In the genomic region with DNA sequence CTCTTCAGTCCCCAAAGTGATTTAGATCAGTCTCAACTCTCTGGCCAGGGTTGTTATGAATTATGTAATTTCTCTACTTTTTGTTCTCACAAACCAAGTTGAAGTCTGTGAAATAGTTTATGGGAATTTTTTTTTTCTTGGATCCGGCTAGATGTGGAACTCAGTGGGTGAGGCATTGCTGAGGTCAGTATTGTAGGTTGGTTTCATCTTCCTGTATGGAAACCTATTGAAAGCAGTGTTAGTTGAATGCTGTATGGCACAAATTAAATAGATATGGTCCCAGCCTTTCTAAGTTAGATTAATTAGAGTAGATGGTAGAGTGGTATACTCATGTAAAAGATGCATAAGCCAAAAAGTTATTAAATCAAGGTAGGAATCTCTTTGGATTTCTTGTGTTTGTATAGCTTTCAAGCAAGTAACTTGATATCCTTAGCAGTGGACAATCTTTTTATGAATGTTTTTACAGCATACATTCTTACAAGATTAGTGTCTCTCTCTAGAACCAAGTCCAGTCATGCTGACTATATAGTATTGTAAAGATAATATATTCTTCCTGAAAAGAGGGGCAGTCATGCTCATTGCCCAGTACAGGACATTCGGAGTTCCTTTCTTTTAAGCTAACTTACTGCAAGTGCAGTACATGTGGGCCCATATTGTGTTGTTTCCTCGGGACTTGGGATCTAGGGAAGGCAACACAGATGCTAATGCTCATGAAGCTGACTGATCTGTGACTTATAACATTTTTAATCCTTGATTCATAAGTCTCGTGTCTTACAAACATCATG, we compare ENCODE assay signal across 22 cellular contexts.
DNase-seq lines count a peak whose midpoint lies in the region; ATAC-seq, FAIRE-seq and TF ChIP-seq lines count a peak whose summit lies in the region.
"Had no signal": no experiment of that assay in that cellular context is flagged by ENCODE, and none has a peak within 500 bp of the region (broad histone marks: within the 10 kb centered on the region; RNA-seq: fewer than 3 reads in every experiment).

No MANE protein-coding gene starts in this region.

- in situ Hi-C loops in IMR-90 (cut with MboI; ENCODE audit: low sequenced_read_pairs), result no loop called here

- H3K9me3 Mint-ChIP-seq in astrocyte (ENCODE audit: unreplicated experiment), result no peaks in the 10 kb centered on the region

- H3K56ac ChIP-seq in IMR-90 (ENCODE audit: extremely low read depth, insufficient read depth, low read length), result 0 out of 2 replicates have a peak overlapping the region, but pooled peaks have one; percentile 2

- H3K4me1 Mint-ChIP-seq in astrocyte (ENCODE audit: low read depth, unreplicated experiment), result peaks cover 18% of the 10 kb centered on the region
- H3K4me1 Mint-ChIP-seq: activated naive CD4-positive, alpha-beta T cell treated with anti-CD3 and anti-CD28 coated beads, Interleukin-2, amount 10 ng/mL, durations not matched to agents 7 days and 5 days had no signal

- peak overlapping the region; percentile 24; the same call in 1 of the 2 replicates for H4K5ac ChIP-seq in IMR-90 (ENCODE audit: low read depth, low read length)

- H4K20me1 ChIP-seq in IMR-90 (ENCODE audit: insufficient read depth, low read length), result no peaks in the 10 kb centered on the region
- H4K20me1 ChIP-seq in astrocyte (ENCODE audit: insufficient read depth, low read length), result no peaks in the 10 kb centered on the region

- H2AK5ac ChIP-seq in IMR-90 (ENCODE audit: low read depth, low read length), result no peak overlapping the region

- H3K4me3 Mint-ChIP-seq in astrocyte (ENCODE audit: unreplicated experiment), result no peak overlapping the region
- H3K4me3 Mint-ChIP-seq: activated naive CD4-positive, alpha-beta T cell treated with anti-CD3 and anti-CD28 coated beads, Interleukin-2, amount 10 ng/mL, durations not matched to agents 7 days and 5 days had no signal

- H3K36me3 Mint-ChIP-seq in astrocyte (ENCODE audit: low read depth, unreplicated experiment), result no peaks in the 10 kb centered on the region
- H3K36me3 Mint-ChIP-seq: activated naive CD4-positive, alpha-beta T cell treated with anti-CD3 and anti-CD28 coated beads, Interleukin-2, amount 10 ng/mL, durations not matched to agents 7 days and 5 days had no signal

- 76% methylated on average over 2 of the region's 4 CpGs; no CpG with 5 or more reads in 1 of the 2 experiments for WGBS in IMR-90 (ENCODE audit: extremely low coverage in 2 of 2, insufficient read length in 1 of 2), 2 experiments
- WGBS in gastroesophageal sphincter (ENCODE audit: low coverage in 1 of 2), 2 donors, result 85 to 92% methylated on average over 3 to 4 of the region's 4 CpGs
- 83 to 89% methylated on average over 4 of the region's 4 CpGs for WGBS in heart right ventricle, 2 donors

- TF ChIP-seq POLR2A in IMR-90 (IDR thresholded peaks at IDR 0.05; ENCODE audit: low read depth, low read length) (no peak), gastroesophageal sphincter (IDR thresholded peaks at IDR 0.05) (no peak)

- TF ChIP-seq EP300 in gastroesophageal sphincter (IDR thresholded peaks at IDR 0.05), result no peak

- H3K36me3 ChIP-seq in IMR-90 (ENCODE audit: control insufficient read depth, insufficient read depth, low read length) (no peaks in the 10 kb centered on the region), astrocyte (ENCODE audit: insufficient read depth, low read length) (no peaks in the 10 kb centered on the region), gastroesophageal sphincter (no peaks in the 10 kb centered on the region), heart right ventricle (no peaks in the 10 kb centered on the region)

- intact Hi-C loops in IMR-90 (cut with micrococcal nuclease), result loop anchor here (2.0 kb wide), 1 partner anchor 36 kb away; no protein-coding TSS in a partner anchor
- intact Hi-C loops in heart right ventricle (cut with DNase I), result no loop called here

- peak overlapping the region; percentile 54; the same call in 1 of the 2 replicates for H3K23ac ChIP-seq in IMR-90 (ENCODE audit: low read depth, low read length)

- H2AK9ac ChIP-seq in IMR-90 (replicated peaks; ENCODE audit: low read depth, low read length, poor library complexity), result no peak overlapping the region

- H3K27ac Mint-ChIP-seq in astrocyte (ENCODE audit: unreplicated experiment), result peak overlapping the region; percentile 35
- H3K27ac Mint-ChIP-seq: activated naive CD4-positive, alpha-beta T cell treated with anti-CD3 and anti-CD28 coated beads, Interleukin-2, amount 10 ng/mL, durations not matched to agents 7 days and 5 days had no signal

- H4K91ac ChIP-seq in IMR-90 (ENCODE audit: insufficient read depth, low read depth, low read length), result peak overlapping the region; percentile 36

- DNase-seq in AG20443 (ENCODE audit: low spot score) (peak; percentile 7), IMR-90 (peak; percentile 81), astrocyte (ENCODE audit: low read depth) (peak; percentile 43), hepatic stellate cell (ENCODE audit: low spot score) (peak; percentile 1), heart right ventricle (no peak)
- no peak for DNase-seq in stimulated activated CD4-positive, alpha-beta T cell treated with anti-CD3 and anti-CD28 coated beads, Interleukin-2, amount 100 ng/mL, for 48 hours
- DNase-seq: activated naive CD4-positive, alpha-beta T cell treated with anti-CD3 and anti-CD28 coated beads, Interleukin-2, amount 10 ng/mL, durations not matched to agents 7 days and 5 days; COR-L47; effector CD4-positive, alpha-beta T cell; H7; Kasumi-1; NCI-H1105 treated with DMSO at 0.1 percent for 48 hours; NCI-H2171; nucleus accumbens; OCI-M1; right cardiac atrium; stimulated activated CD4-positive, alpha-beta T cell treated with anti-CD3 and anti-CD28 coated beads, Interleukin-1b, Interleukin-23, amount 100 ng/mL, for 48 hours had no signal

- 0 out of 2 replicates have a peak, but pooled peaks cover 3% of the 10 kb centered on the region for H3K9me1 ChIP-seq in IMR-90 (ENCODE audit: insufficient read depth, low read length)

- peak overlapping the region; percentile 23; the same call in 1 of the 2 replicates for H3K4ac ChIP-seq in IMR-90 (ENCODE audit: low read depth, low read length)

- H3K27me3 ChIP-seq in IMR-90 (ENCODE audit: control insufficient read depth, insufficient read depth, low read length) (no peaks in the 10 kb centered on the region), astrocyte (ENCODE audit: insufficient read depth, low read length) (no peaks in the 10 kb centered on the region), gastroesophageal sphincter (no peaks in the 10 kb centered on the region), heart right ventricle (no peaks in the 10 kb centered on the region)

- H2BK120ac ChIP-seq in IMR-90 (ENCODE audit: low read depth, low read length), result peak overlapping the region; percentile 83

- FAIRE-seq in astrocyte (lab: Jason Lieb, UNC), result peak; percentile 26
- FAIRE-seq: GM12878, urothelium cell line had no signal

- no peaks in the 10 kb centered on the region for H3K79me2 ChIP-seq in astrocyte (ENCODE audit: insufficient read depth, low read length)

- peak overlapping the region; percentile 84; the same call in 1 of the 2 replicates for H3K18ac ChIP-seq in IMR-90 (ENCODE audit: low read depth, low read length)

- H2BK20ac ChIP-seq in IMR-90 (ENCODE audit: low read depth, low read length), result peak overlapping the region; percentile 77

- no peaks in the 10 kb centered on the region for H3K79me1 ChIP-seq in IMR-90 (ENCODE audit: low read depth in 1 of 2, low read length in 2 of 2)

- no peaks in the 10 kb centered on the region for H3K27me3 Mint-ChIP-seq in astrocyte (ENCODE audit: low read depth, unreplicated experiment)
- H3K27me3 Mint-ChIP-seq: activated naive CD4-positive, alpha-beta T cell treated with anti-CD3 and anti-CD28 coated beads, Interleukin-2, amount 10 ng/mL, durations not matched to agents 7 days and 5 days had no signal

- ATAC-seq in IMR-90 (ENCODE audit: low read depth), result peak; percentile 87
- ATAC-seq in gastroesophageal sphincter, result no peak
- no peak for ATAC-seq in GM18873 (IDR thresholded peaks at IDR 0.05; ENCODE audit: low FRiP score, unreplicated experiment)
- ATAC-seq in heart right ventricle, result no peak
- ATAC-seq: GM12878, left lobe of liver, right cardiac atrium had no signal

- peak overlapping the region in 1 of 2 experiments; percentile 84; a peak in 2 of 4 replicates for H4K8ac ChIP-seq in IMR-90 (ENCODE audit: low read depth in 2 of 2, low read length in 2 of 2)

- no peak for TF ChIP-seq CTCF in IMR-90 (conservative IDR thresholded peaks at IDR 0.05; ENCODE audit: low read depth, low read length)
- no peak for TF ChIP-seq CTCF in astrocyte (IDR thresholded peaks at IDR 0.05; ENCODE audit: insufficient read depth, low read depth, low read length)
- TF ChIP-seq CTCF in gastroesophageal sphincter (IDR thresholded peaks at IDR 0.05), result no peak
- no peak for TF ChIP-seq CTCF in heart right ventricle (IDR thresholded peaks at IDR 0.05)

- H2AFZ ChIP-seq in IMR-90 (replicated peaks; ENCODE audit: low read length, poor library complexity) (peak overlapping the region; percentile 89), astrocyte (ENCODE audit: low read depth, low read length) (peak overlapping the region; percentile 68)

- H3K9me3 ChIP-seq in IMR-90 (ENCODE audit: control insufficient read depth, insufficient read depth, low read length) (no peaks in the 10 kb centered on the region), astrocyte (ENCODE audit: insufficient read depth, low read depth, low read length) (no peaks in the 10 kb centered on the region), gastroesophageal sphincter (no peaks in the 10 kb centered on the region), heart right ventricle (peaks cover 0 to 18% (median 0%) of the 10 kb centered on the region in 11 donors)

- peak overlapping the region; percentile 46; the same call in 1 of the 2 replicates for H3K14ac ChIP-seq in IMR-90 (replicated peaks; ENCODE audit: low read depth, low read length)

- H3K4me2 ChIP-seq in IMR-90 (ENCODE audit: low read depth, low read length) (peak overlapping the region; percentile 53; the same call in 1 of the 2 replicates), astrocyte (ENCODE audit: low read length) (peak overlapping the region; percentile 22)

- H2BK5ac ChIP-seq in IMR-90 (ENCODE audit: low read depth, low read length, poor library complexity, severe bottlenecking), result peak overlapping the region; percentile 92

- POLR2A ChIA-PET in IMR-90 (lab: Charles Lee; ENCODE audit: unreplicated experiment), result no interaction called here

- no TSS peak for BruUV-seq in IMR-90 (replicated peaks; lab: Mats Ljungman, UMichigan)

- H3K9ac ChIP-seq in IMR-90 (ENCODE audit: low read depth, low read length), result no peak overlapping the region
- no peak overlapping the region for H3K9ac ChIP-seq in astrocyte (ENCODE audit: low read length)

- peaks cover 3% of the 10 kb centered on the region; the same call in 1 of the 2 replicates for H3K4me1 ChIP-seq in IMR-90 (ENCODE audit: control insufficient read depth, insufficient read depth, low read length)
- peaks cover 5% of the 10 kb centered on the region for H3K4me1 ChIP-seq in astrocyte (ENCODE audit: insufficient read depth, low read length)
- no peaks in the 10 kb centered on the region for H3K4me1 ChIP-seq in gastroesophageal sphincter
- no peaks in the 10 kb centered on the region for H3K4me1 ChIP-seq in heart right ventricle

- CTCF ChIA-PET in IMR-90 (lab: Yijun Ruan, JAX), result interaction anchor here (1.4 kb wide), 1 partner anchor 35 kb away, joined by 3 read pairs; no protein-coding TSS in a partner anchor

- no peak for TF ChIP-seq RAD21 in IMR-90 (IDR thresholded peaks at IDR 0.05; ENCODE audit: low read length)

- peak overlapping the region; percentile 18; the same call in 1 of the 3 replicates for H2BK15ac ChIP-seq in IMR-90 (ENCODE audit: low read depth, low read length)

- dilution Hi-C loops in IMR-90 (cut with HindIII; ENCODE audit: low sequenced_read_pairs, unreplicated experiment), result no loop called here

- H3K27ac ChIP-seq in IMR-90 (ENCODE audit: insufficient read depth, low read length), result no peak overlapping the region
- peak overlapping the region; percentile 46 for H3K27ac ChIP-seq in astrocyte (ENCODE audit: low read depth, low read length)
- H3K27ac ChIP-seq in gastroesophageal sphincter, result no peak overlapping the region
- no peak overlapping the region for H3K27ac ChIP-seq in heart right ventricle

- H3K4me3 ChIP-seq in IMR-90 (ENCODE audit: insufficient read depth, low read depth, low read length) (no peak overlapping the region), astrocyte (ENCODE audit: insufficient read depth, low read depth, low read length) (no peak overlapping the region), gastroesophageal sphincter (no peak overlapping the region), heart right ventricle (no peak overlapping the region)
- H3K4me3 ChIP-seq: GM12878 had no signal

Comparison
In these comparisons a context has a peak if more than half of its experiments do, and no peak if none do; other contexts are left out.
1. DNase-seq: peak in AG20443 (single experiment), IMR-90 (single experiment), astrocyte (single experiment) and hepatic stellate cell (single experiment); none in heart right ventricle (0 of 2) and stimulated activated CD4-positive, alpha-beta T cell treated with anti-CD3 and anti-CD28 coated beads, Interleukin-2, amount 100 ng/mL, for 48 hours (0 of 2).